8 cellular contexts compared by ENCODE assay signal in the genomic region with DNA sequence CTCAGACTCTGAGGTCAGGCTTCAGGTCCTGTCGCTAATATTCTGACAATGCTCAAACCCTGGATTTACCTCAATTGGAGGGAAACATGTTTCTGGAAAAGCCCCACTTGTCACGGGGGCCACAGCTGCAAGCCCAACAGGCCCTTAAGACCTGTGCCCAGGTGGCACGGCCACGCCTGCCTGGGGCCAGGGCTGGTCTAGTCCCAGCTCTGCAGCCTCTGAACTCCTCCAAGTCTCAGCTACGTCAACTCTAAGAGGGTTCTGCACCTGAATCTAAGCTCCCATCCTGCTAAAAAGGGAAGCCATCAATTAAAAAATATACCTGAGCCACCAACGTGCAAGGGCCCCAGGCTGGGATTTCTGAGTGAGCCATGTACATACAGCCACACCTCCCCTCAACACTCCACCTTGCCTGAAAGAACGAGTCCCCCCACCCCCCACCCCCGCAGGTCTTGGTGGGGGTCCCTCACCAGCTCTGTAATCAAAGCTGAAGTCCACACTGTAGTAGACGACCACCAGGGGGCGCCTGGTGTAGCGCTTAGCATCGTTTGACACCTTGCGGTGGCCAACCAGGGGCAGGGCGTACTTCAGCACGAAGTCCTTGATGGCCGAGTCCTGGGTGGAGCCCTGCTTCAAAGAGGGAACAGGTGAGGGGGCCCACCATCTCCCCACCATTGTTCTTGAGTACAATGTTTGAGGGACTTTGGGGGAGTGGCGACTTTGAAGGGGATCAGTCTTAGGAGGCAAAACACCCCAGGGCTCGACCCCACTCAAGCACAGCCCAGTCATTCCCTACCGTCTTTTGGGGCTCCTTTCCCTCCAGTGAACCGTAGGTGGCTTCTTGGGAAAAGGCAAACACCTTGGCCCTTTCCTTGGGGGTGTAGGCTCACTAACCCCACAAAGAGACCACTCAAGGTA. TPM values are rescaled to one million over a fixed set of nuclear protein-coding genes. Genes with fewer than 3 reads are reported as not detected.
DNase-seq lines count a peak whose midpoint lies in the region; ATAC-seq and TF ChIP-seq lines count a peak whose summit lies in the region.

No MANE protein-coding gene starts in this region.

- no peak overlapping the region for H3K27ac Mint-ChIP-seq in activated CD4-positive, alpha-beta T cell treated with anti-CD3 and anti-CD28 coated beads, Interleukin-2, amount 10 ng/mL, durations not matched to agents 24 days and 14 days

- no peaks in the 10 kb centered on the region for H3K9me3 ChIP-seq in lower lobe of right lung

- TF ChIP-seq CTCF in choroid plexus epithelial cell (conservative IDR thresholded peaks at IDR 0.05; ENCODE audit: low read depth, low read length) = peak; percentile 86
- peak; percentile 89 for TF ChIP-seq CTCF in lower lobe of right lung (IDR thresholded peaks at IDR 0.05)

- H3K27ac ChIP-seq in lower lobe of right lung = no peak overlapping the region

- no peak overlapping the region for H3K4me3 ChIP-seq in choroid plexus epithelial cell (ENCODE audit: low read depth, low read length)
- no peak overlapping the region for H3K4me3 ChIP-seq in lower lobe of right lung

- no peak overlapping the region for H3K4me3 Mint-ChIP-seq in activated CD4-positive, alpha-beta T cell treated with anti-CD3 and anti-CD28 coated beads, Interleukin-2, amount 10 ng/mL, durations not matched to agents 24 days and 14 days

- no peaks in the 10 kb centered on the region for H3K27me3 Mint-ChIP-seq in activated CD4-positive, alpha-beta T cell treated with anti-CD3 and anti-CD28 coated beads, Interleukin-2, amount 10 ng/mL, durations not matched to agents 24 days and 14 days

- peaks cover 2% of the 10 kb centered on the region for H3K4me1 Mint-ChIP-seq in activated CD4-positive, alpha-beta T cell treated with anti-CD3 and anti-CD28 coated beads, Interleukin-2, amount 10 ng/mL, durations not matched to agents 24 days and 14 days

- peaks cover 60% of the 10 kb centered on the region for H3K36me3 Mint-ChIP-seq in activated CD4-positive, alpha-beta T cell treated with anti-CD3 and anti-CD28 coated beads, Interleukin-2, amount 10 ng/mL, durations not matched to agents 24 days and 14 days (ENCODE audit: low read depth)

- no peaks in the 10 kb centered on the region for H3K4me1 ChIP-seq in lower lobe of right lung

- H3K9me3 Mint-ChIP-seq in activated CD4-positive, alpha-beta T cell treated with anti-CD3 and anti-CD28 coated beads, Interleukin-2, amount 10 ng/mL, durations not matched to agents 24 days and 14 days = no peaks in the 10 kb centered on the region

- no peaks in the 10 kb centered on the region for H3K27me3 ChIP-seq in lower lobe of right lung (ENCODE audit: low read depth)

- ATAC-seq in lower lobe of right lung = peak; percentile 89 to 90

- DNase-seq in ELR (ENCODE audit: low read depth) (peak; percentile 71), HCEC 1CT (peak; percentile 33), NCI-H128 (lab: John Stamatoyannopoulos, UW; ENCODE audit: unreplicated experiment) (peak; percentile 17), choroid plexus epithelial cell (ENCODE audit: low read depth) (peak; percentile 77), lower lobe of right lung (peak; percentile 93), GOT3 (lab: John Stamatoyannopoulos, UW) (no peak)
- peak; percentile 93 for DNase-seq in activated CD4-positive, alpha-beta T cell treated with anti-CD3 and anti-CD28 coated beads, Interleukin-2, amount 10 ng/mL, durations not matched to agents 24 days and 14 days
- peak; percentile 66 for DNase-seq in stimulated activated CD8-positive, alpha-beta memory T cell treated with anti-CD3 and anti-CD28 coated beads, Interleukin-12 subunit alpha, Interleukin-12 subunit beta, amount 100 ng/mL, for 4 hours (ENCODE audit: low read depth)

- peaks cover 92% of the 10 kb centered on the region for H3K36me3 ChIP-seq in lower lobe of right lung

- intact Hi-C loops in activated CD4-positive, alpha-beta T cell treated with anti-CD3 and anti-CD28 coated beads, Interleukin-2, amount 10 ng/mL, durations not matched to agents 24 days and 14 days (cut with micrococcal nuclease) = loop anchor here (1.0 kb wide), 2 partner anchors 60 to 85 kb away; a partner anchor contains a TSS
- intact Hi-C loops in lower lobe of right lung (cut with DNase I) = loop anchor here (10.0 kb wide), 2 partner anchors 59 to 89 kb away; a partner anchor contains a TSS

RNA-seq across cellular contexts. Expression of a gene that starts 22.6 kb away (rescaled TPM):
- total RNA-seq in activated CD4-positive, alpha-beta T cell treated with anti-CD3 and anti-CD28 coated beads, Interleukin-2, amount 10 ng/mL, durations not matched to agents 24 days and 14 days = 137 and 138 TPM in 2 replicates
- total RNA-seq in lower lobe of right lung = 123 TPM
